10 cellular contexts compared by ENCODE assay signal in the genomic region with DNA sequence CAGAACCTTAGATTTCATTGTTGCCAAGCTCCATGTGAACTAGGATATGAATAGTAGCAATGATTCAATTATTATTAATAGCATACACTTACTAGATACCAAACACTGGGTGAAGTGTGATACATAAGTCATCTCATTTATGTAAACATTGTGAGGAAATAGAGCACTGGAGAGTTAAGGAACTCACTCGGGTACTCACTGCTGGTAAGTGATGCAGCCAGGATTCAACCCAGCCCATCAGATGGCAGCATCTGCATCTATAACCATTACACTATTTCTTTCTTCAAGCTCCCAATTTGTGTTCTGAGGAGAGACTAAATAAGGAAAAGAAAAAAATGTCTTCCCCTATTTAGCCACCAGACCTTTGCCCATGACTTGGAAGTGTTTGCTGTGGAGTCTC. TPM values are rescaled to one million over a fixed set of nuclear protein-coding genes. Genes with fewer than 3 reads are reported as not detected.
DNase-seq lines count a peak whose midpoint lies in the region; ATAC-seq and TF ChIP-seq lines count a peak whose summit lies in the region.
"Had no signal": no experiment of that assay in that cellular context is flagged by ENCODE, and none has a peak within 500 bp of the region (broad histone marks: within the 10 kb centered on the region; RNA-seq: fewer than 3 reads in every experiment).

No MANE protein-coding gene starts in this region.

- no peak for ATAC-seq in activated naive CD4-positive, alpha-beta T cell treated with anti-CD3 and anti-CD28 coated beads, Interleukin-2, amount 50 U/mL, for 72 hours
- ATAC-seq in heart left ventricle = peak; percentile 56 to 84 (median 78)
- peak; percentile 55 for ATAC-seq in upper lobe of right lung
- ATAC-seq: natural killer cell had no signal

- TF ChIP-seq CTCF in WI38 (IDR thresholded peaks at IDR 0.05; ENCODE audit: low read depth, low read length) (peak; percentile 49), heart left ventricle (IDR thresholded peaks at IDR 0.05) (peak in 11 of 12 donors; percentile 11 to 66 (median 36)), upper lobe of right lung (IDR thresholded peaks at IDR 0.05) (peak; percentile 22)

- H3K4me1 ChIP-seq in heart left ventricle (peaks cover 0 to 11% (median 0%) of the 10 kb centered on the region in 12 donors), upper lobe of right lung (no peaks in the 10 kb centered on the region)

- CTCF ChIA-PET in activated naive CD4-positive, alpha-beta T cell treated with anti-CD3 and anti-CD28 coated beads for 36 hours (lab: Charles Lee) = interaction anchor here (0.6 to 1.3 kb wide), 4 partner anchors 9 to 334 kb away, joined by 3 to 8 read pairs (median 3); no protein-coding TSS in a partner anchor

- H3K27ac ChIP-seq in heart left ventricle (no peak overlapping the region), upper lobe of right lung (no peak overlapping the region)

- TF ChIP-seq POLR2A in heart left ventricle (IDR thresholded peaks at IDR 0.05) = no peak

- no peaks in the 10 kb centered on the region for H3K27me3 ChIP-seq in heart left ventricle
- H3K27me3 ChIP-seq in upper lobe of right lung = no peaks in the 10 kb centered on the region

- H3K9me3 ChIP-seq in heart left ventricle = no peaks in the 10 kb centered on the region
- H3K9me3 ChIP-seq in upper lobe of right lung = no peaks in the 10 kb centered on the region

- no peaks in the 10 kb centered on the region for H3K9me3 Mint-ChIP-seq in activated naive CD4-positive, alpha-beta T cell treated with anti-CD3 and anti-CD28 coated beads for 36 hours
- H3K9me3 Mint-ChIP-seq in activated naive CD4-positive, alpha-beta T cell treated with anti-CD3 and anti-CD28 coated beads, Interleukin-2, amount 50 U/mL, for 72 hours = no peaks in the 10 kb centered on the region
- no peaks in the 10 kb centered on the region for H3K9me3 Mint-ChIP-seq in immature natural killer cell
- H3K9me3 Mint-ChIP-seq: CD4-positive, alpha-beta memory T cell; natural killer cell had no signal

- H3K4me3 Mint-ChIP-seq in activated naive CD4-positive, alpha-beta T cell treated with anti-CD3 and anti-CD28 coated beads for 36 hours = no peak overlapping the region
- no peak overlapping the region for H3K4me3 Mint-ChIP-seq in immature natural killer cell
- H3K4me3 Mint-ChIP-seq: CD4-positive, alpha-beta memory T cell; natural killer cell had no signal

- H3K4me1 Mint-ChIP-seq in activated naive CD4-positive, alpha-beta T cell treated with anti-CD3 and anti-CD28 coated beads for 36 hours (ENCODE audit: low read depth) = no peaks in the 10 kb centered on the region
- H3K4me1 Mint-ChIP-seq in immature natural killer cell = no peaks in the 10 kb centered on the region
- H3K4me1 Mint-ChIP-seq: CD4-positive, alpha-beta memory T cell; natural killer cell had no signal

- DNase-seq in activated naive CD4-positive, alpha-beta T cell treated with anti-CD3 and anti-CD28 coated beads for 36 hours = peak; percentile 41
- DNase-seq in activated naive CD4-positive, alpha-beta T cell treated with anti-CD3 and anti-CD28 coated beads, Interleukin-2, amount 50 U/mL, for 72 hours (ENCODE audit: low spot score in 2 of 2) = no peak
- DNase-seq in heart left ventricle = no peak
- DNase-seq in upper lobe of right lung = no peak
- no peak for DNase-seq in NCI-H1694 treated with DMSO at 0.1 percent for 48 hours (lab: John Stamatoyannopoulos, UW)
- no peak for DNase-seq in DMS 273 (lab: John Stamatoyannopoulos, UW; ENCODE audit: unreplicated experiment)
- DNase-seq in immature natural killer cell = no peak
- DNase-seq: CD4-positive, alpha-beta memory T cell; natural killer cell had no signal

- no peak overlapping the region for H3K27ac Mint-ChIP-seq in activated naive CD4-positive, alpha-beta T cell treated with anti-CD3 and anti-CD28 coated beads for 36 hours
- no peak overlapping the region for H3K27ac Mint-ChIP-seq in activated naive CD4-positive, alpha-beta T cell treated with anti-CD3 and anti-CD28 coated beads, Interleukin-2, amount 50 U/mL, for 72 hours
- no peak overlapping the region for H3K27ac Mint-ChIP-seq in immature natural killer cell
- H3K27ac Mint-ChIP-seq: CD4-positive, alpha-beta memory T cell; natural killer cell had no signal

- no peak overlapping the region for H3K4me3 ChIP-seq in WI38 (ENCODE audit: low read depth, low read length)
- H3K4me3 ChIP-seq in heart left ventricle = no peak overlapping the region
- H3K4me3 ChIP-seq in upper lobe of right lung = no peak overlapping the region

- no peaks in the 10 kb centered on the region for H3K36me3 ChIP-seq in heart left ventricle
- H3K36me3 ChIP-seq in upper lobe of right lung = no peaks in the 10 kb centered on the region

- intact Hi-C loops in activated naive CD4-positive, alpha-beta T cell treated with anti-CD3 and anti-CD28 coated beads for 36 hours (cut with micrococcal nuclease) = loop anchor here (1.0 kb wide), 2 partner anchors 71 to 415 kb away; no protein-coding TSS in a partner anchor
- intact Hi-C loops in heart left ventricle (cut with DNase I) (loop anchor here (2.0 to 10.0 kb wide), 6 partner anchors 265 to 415 kb away; partner anchors contain the start of gene GAB2 (in 1 of the 10)), upper lobe of right lung (cut with DNase I) (no loop called here)

- no peaks in the 10 kb centered on the region for H3K36me3 Mint-ChIP-seq in activated naive CD4-positive, alpha-beta T cell treated with anti-CD3 and anti-CD28 coated beads for 36 hours (ENCODE audit: low read depth)
- no peaks in the 10 kb centered on the region for H3K36me3 Mint-ChIP-seq in activated naive CD4-positive, alpha-beta T cell treated with anti-CD3 and anti-CD28 coated beads, Interleukin-2, amount 50 U/mL, for 72 hours
- no peaks in the 10 kb centered on the region for H3K36me3 Mint-ChIP-seq in immature natural killer cell
- H3K36me3 Mint-ChIP-seq: CD4-positive, alpha-beta memory T cell; natural killer cell had no signal

- H3K27me3 Mint-ChIP-seq in activated naive CD4-positive, alpha-beta T cell treated with anti-CD3 and anti-CD28 coated beads for 36 hours (ENCODE audit: low read depth) = no peaks in the 10 kb centered on the region
- H3K27me3 Mint-ChIP-seq in immature natural killer cell (ENCODE audit: low read depth in 3 of 3) = peaks cover 0 to 2% (median 0%) of the 10 kb centered on the region in 3 donors
- H3K27me3 Mint-ChIP-seq: CD4-positive, alpha-beta memory T cell had no signal

- 5 to 16% (median 6%) methylated on average over 1 of the region's 1 CpG for WGBS in heart left ventricle, 4 donors

RNA-seq across cellular contexts. Expression of gene ALG8, which starts 10.2 kb away (rescaled TPM):
- total RNA-seq in activated naive CD4-positive, alpha-beta T cell treated with anti-CD3 and anti-CD28 coated beads for 36 hours = 10 to 100 TPM; 35.1 to 35.9 TPM
- 10 to 100 TPM; 42.9 to 72.1 TPM for total RNA-seq in activated naive CD4-positive, alpha-beta T cell treated with anti-CD3 and anti-CD28 coated beads, Interleukin-2, amount 50 U/mL, for 72 hours
- 10 to 100 TPM; 14.1 to 24.6 (median 17.7) TPM for total RNA-seq in heart left ventricle
- 10 to 100 TPM; 19.0 to 39.5 TPM for polyA plus RNA-seq in heart left ventricle
- total RNA-seq in upper lobe of right lung = 31.5 TPM
- polyA plus RNA-seq in immature natural killer cell = 10 to 100 TPM; 38.7 to 55.3 (median 40.0) TPM

RNA-seq across cellular contexts. Expression of gene KCTD21, which starts 38.8 kb away (rescaled TPM):
- total RNA-seq in activated naive CD4-positive, alpha-beta T cell treated with anti-CD3 and anti-CD28 coated beads for 36 hours = 10 to 100 TPM in 1 of 2 experiments, 1 to 10 TPM in 1; 8.6 to 10.1 TPM
- total RNA-seq in activated naive CD4-positive, alpha-beta T cell treated with anti-CD3 and anti-CD28 coated beads, Interleukin-2, amount 50 U/mL, for 72 hours = 10 to 100 TPM in 1 of 2 donors, 1 to 10 TPM in 1; 6.6 to 12.2 TPM
- 10 to 100 TPM in 1 of 9 donors, 1 to 10 TPM in 8; 5.6 to 10.9 (median 7.2) TPM for total RNA-seq in heart left ventricle
- 1 to 10 TPM; 3.4 to 8.3 TPM for polyA plus RNA-seq in heart left ventricle
- 10.9 TPM for total RNA-seq in upper lobe of right lung
- 1 to 10 TPM in 1 of 3 donors, under 1 TPM in 1, not detected in 1; 0.44 to 1.1 TPM for polyA plus RNA-seq in immature natural killer cell

RNA-seq across cellular contexts. Expression of gene USP35, which starts 39.1 kb away (rescaled TPM):
- 10 to 100 TPM; 13.4 to 14.2 TPM for total RNA-seq in activated naive CD4-positive, alpha-beta T cell treated with anti-CD3 and anti-CD28 coated beads for 36 hours
- 10 to 100 TPM; 16.3 to 21.8 TPM for total RNA-seq in activated naive CD4-positive, alpha-beta T cell treated with anti-CD3 and anti-CD28 coated beads, Interleukin-2, amount 50 U/mL, for 72 hours
- total RNA-seq in heart left ventricle (1 to 10 TPM; 4.5 to 8.1 (median 5.3) TPM), upper lobe of right lung (7.1 TPM)
- polyA plus RNA-seq in heart left ventricle (1 to 10 TPM; 5.6 to 6.6 TPM), immature natural killer cell (under 1 TPM in 2 of 3 donors, not detected in 1; 0.20 to 0.27 TPM)

Comparison
In these comparisons a context has a peak if more than half of its experiments do, and no peak if none do; other contexts are left out.
1. ATAC-seq: peak in heart left ventricle (4 of 4) and upper lobe of right lung (single experiment); none in activated naive CD4-positive, alpha-beta T cell treated with anti-CD3 and anti-CD28 coated beads, Interleukin-2, amount 50 U/mL, for 72 hours (0 of 2).
2. Peak in every context shown above with its lines, with median percentiles within 50 percentile points of each other: CTCF ChIP-seq.